In genomic region chrX:76172325-76172887, GRCh38 we compare ENCODE assay signal across 8 cellular contexts. TPM values are rescaled to one million over a fixed set of nuclear protein-coding genes. Genes with fewer than 3 reads are reported as not detected.
A peak's percentile ranks its signal among the peaks of the same experiment; 100 is the strongest.
DNase-seq lines count a peak whose midpoint lies in the region; ATAC-seq and TF ChIP-seq lines count a peak whose summit lies in the region.

No MANE protein-coding gene starts in this region.

- H3K9me3 ChIP-seq in colonic mucosa (no peaks in the 10 kb centered on the region), mucosa of descending colon (no peaks in the 10 kb centered on the region)

- peak overlapping the region; percentile 81 for H3K27ac ChIP-seq in colonic mucosa

- intact Hi-C loops in colonic mucosa (cut with DNase I), result no loop called here
- intact Hi-C loops in mucosa of descending colon (cut with DNase I, micrococcal nuclease), result no loop called here

- H3K9ac ChIP-seq in colonic mucosa (ENCODE audit: low read depth in 2 of 2, low read length in 2 of 2), result peak overlapping the region; percentile 19 to 32

- peaks cover 15 to 26% (median 21%) of the 10 kb centered on the region in 3 donors for H3K4me1 Mint-ChIP-seq in IgD-negative memory B cell

- peak overlapping the region; percentile 46 to 97 (median 91) for H3K27ac Mint-ChIP-seq in IgD-negative memory B cell

- H3K4me3 Mint-ChIP-seq in IgD-negative memory B cell, result peak overlapping the region; percentile 86 to 98 (median 94)

- no peaks in the 10 kb centered on the region for H3K36me3 ChIP-seq in colonic mucosa
- no peaks in the 10 kb centered on the region for H3K36me3 ChIP-seq in mucosa of descending colon (ENCODE audit: low read depth)

- no peaks in the 10 kb centered on the region for H3K9me3 Mint-ChIP-seq in IgD-negative memory B cell

- H3K27me3 Mint-ChIP-seq in IgD-negative memory B cell, result peaks cover 2% of the 10 kb centered on the region

- no peak for TF ChIP-seq CTCF in colonic mucosa (IDR thresholded peaks at IDR 0.05)
- no peak for TF ChIP-seq CTCF in mucosa of descending colon (IDR thresholded peaks at IDR 0.05)

- H3K36me3 Mint-ChIP-seq in IgD-negative memory B cell, result no peaks in the 10 kb centered on the region

- H3K4me3 ChIP-seq in colonic mucosa (peak overlapping the region; percentile 50), mucosa of descending colon (no peak overlapping the region)

- DNase-seq in SHP77 treated with DMSO at 0.1 percent for 48 hours (lab: John Stamatoyannopoulos, UW), result peak; percentile 69
- no peak for DNase-seq in SHP77 (lab: John Stamatoyannopoulos, UW)
- no peak for DNase-seq in colonic mucosa
- no peak for DNase-seq in mucosa of descending colon
- no peak for DNase-seq in NCI-H1417 treated with DMSO at 0.1 percent for 48 hours (lab: John Stamatoyannopoulos, UW)
- no peak for DNase-seq in mucosa of gallbladder (ENCODE audit: low spot score)
- DNase-seq in SW 1271 (lab: John Stamatoyannopoulos, UW), result no peak

- peak; percentile 51 for ATAC-seq in mucosa of descending colon

- H3K4me1 ChIP-seq in colonic mucosa, result no peaks in the 10 kb centered on the region
- no peaks in the 10 kb centered on the region for H3K4me1 ChIP-seq in mucosa of descending colon (ENCODE audit: low read depth)

- no peaks in the 10 kb centered on the region for H3K27me3 ChIP-seq in colonic mucosa

RNA-seq across cellular contexts. Expression of gene PBDC1, which starts 0.5 kb away (rescaled TPM):
- 31.4 TPM for polyA plus RNA-seq in IgD-negative memory B cell
- total RNA-seq in colonic mucosa (10 to 100 TPM; 36.2 to 43.0 TPM), mucosa of descending colon (10 to 100 TPM; 23.0 to 25.7 (median 24.3) TPM), mucosa of gallbladder (24.5 TPM)
